Comparison of ENCODE assay signal across 24 cellular contexts in genomic region chr22:35586771-35587170, GRCh38. TPM values are rescaled to one million over a fixed set of nuclear protein-coding genes. Genes with fewer than 3 reads are reported as not detected.
"Had no signal": no experiment of that assay in that cellular context is flagged by ENCODE, and none has a peak within 500 bp of the region (broad histone marks: within the 10 kb centered on the region; RNA-seq: fewer than 3 reads in every experiment).

No MANE protein-coding gene starts in this region.

- H3K27me3 ChIP-seq: suprapubic skin, transverse colon had no signal

- ATAC-seq: activated naive CD4-positive, alpha-beta T cell treated with anti-CD3 and anti-CD28 coated beads, Interleukin-2, amount 50 U/mL, for 72 hours; activated T-helper 17 cell treated with anti-CD3 and anti-CD28 coated beads, Interleukin-2, amount 50 U/mL, for 72 hours; stimulated activated effector memory CD8-positive, alpha-beta T cell treated with anti-CD3 and anti-CD28 coated beads, Interleukin-12 subunit alpha, Interleukin-12 subunit beta, amount 100 ng/mL, for 72 hours; stimulated activated naive CD8-positive, alpha-beta T cell treated with anti-CD3 and anti-CD28 coated beads, Interleukin-15, amount 100 ng/mL, for 72 hours; WTC11 had no signal

- H3K27ac Mint-ChIP-seq: activated T-cell treated with anti-CD3 and anti-CD28 coated beads, Interleukin-2, amount 50 U/mL, for 24 hours; activated T-helper 17 cell treated with anti-CD3 and anti-CD28 coated beads, Interleukin-2, amount 50 U/mL, for 72 hours; stimulated activated effector memory CD8-positive, alpha-beta T cell treated with anti-CD3 and anti-CD28 coated beads, Interleukin-12 subunit alpha, Interleukin-12 subunit beta, amount 100 ng/mL, for 72 hours; WTC11 had no signal

- H3K4me3 ChIP-seq: lung, skin epidermis, suprapubic skin, transverse colon had no signal

- H3K36me3 Mint-ChIP-seq: activated naive CD4-positive, alpha-beta T cell treated with anti-CD3 and anti-CD28 coated beads, Interleukin-2, amount 50 U/mL, for 72 hours; brain; naive B cell; stimulated activated effector memory CD8-positive, alpha-beta T cell treated with anti-CD3 and anti-CD28 coated beads, Interleukin-12 subunit alpha, Interleukin-12 subunit beta, amount 100 ng/mL, for 72 hours; WTC11 had no signal

- H3K27me3 Mint-ChIP-seq: activated T-helper 17 cell treated with anti-CD3 and anti-CD28 coated beads, Interleukin-2, amount 50 U/mL, for 72 hours had no signal

- DNase-seq: activated CD4-positive, alpha-beta T cell treated with anti-CD3 and anti-CD28 coated beads, Interleukin-2, amount 50 U/mL, for 4 hours; activated CD8-positive, alpha-beta memory T cell treated with anti-CD3 and anti-CD28 coated beads for 24 hours; activated CD8-positive, alpha-beta memory T cell treated with anti-CD3 and anti-CD28 coated beads, Interleukin-2, amount 50 U/mL, for 4 hours; activated T-cell treated with anti-CD3 and anti-CD28 coated beads, Interleukin-2, amount 50 U/mL, for 24 hours; central memory CD4-positive, alpha-beta T cell; dermis blood vessel endothelial cell; effector memory CD4-positive, alpha-beta T cell; foreskin melanocyte; naive B cell; stimulated activated CD4-positive, alpha-beta T cell treated with anti-CD3 and anti-CD28 coated beads, Interleukin-2, amount 100 ng/mL, for 24 hours; stimulated activated naive CD8-positive, alpha-beta T cell treated with anti-CD3 and anti-CD28 coated beads, Interleukin-15, amount 100 ng/mL, for 72 hours; T1000 had no signal

- H3K9me3 Mint-ChIP-seq: activated naive CD4-positive, alpha-beta T cell treated with anti-CD3 and anti-CD28 coated beads, Interleukin-2, amount 50 U/mL, for 72 hours; activated T-cell treated with anti-CD3 and anti-CD28 coated beads, Interleukin-2, amount 50 U/mL, for 24 hours; activated T-helper 17 cell treated with anti-CD3 and anti-CD28 coated beads, Interleukin-2, amount 50 U/mL, for 72 hours; naive B cell; neural crest cell; stimulated activated effector memory CD8-positive, alpha-beta T cell treated with anti-CD3 and anti-CD28 coated beads, Interleukin-12 subunit alpha, Interleukin-12 subunit beta, amount 100 ng/mL, for 72 hours; stimulated activated naive CD8-positive, alpha-beta T cell treated with anti-CD3 and anti-CD28 coated beads, Interleukin-15, amount 100 ng/mL, for 72 hours; WTC11 had no signal

- H3K4me1 Mint-ChIP-seq: activated T-helper 17 cell treated with anti-CD3 and anti-CD28 coated beads, Interleukin-2, amount 50 U/mL, for 72 hours; neural crest cell; stimulated activated naive CD8-positive, alpha-beta T cell treated with anti-CD3 and anti-CD28 coated beads, Interleukin-15, amount 100 ng/mL, for 72 hours; WTC11 had no signal

- H3K27ac ChIP-seq: skin epidermis, suprapubic skin had no signal

- H3K36me3 ChIP-seq: suprapubic skin, transverse colon had no signal

- H3K4me3 Mint-ChIP-seq: activated T-cell treated with anti-CD3 and anti-CD28 coated beads, Interleukin-2, amount 50 U/mL, for 24 hours; activated T-helper 17 cell treated with anti-CD3 and anti-CD28 coated beads, Interleukin-2, amount 50 U/mL, for 72 hours; brain; naive B cell; neural crest cell; stimulated activated effector memory CD8-positive, alpha-beta T cell treated with anti-CD3 and anti-CD28 coated beads, Interleukin-12 subunit alpha, Interleukin-12 subunit beta, amount 100 ng/mL, for 72 hours; stimulated activated naive CD8-positive, alpha-beta T cell treated with anti-CD3 and anti-CD28 coated beads, Interleukin-15, amount 100 ng/mL, for 72 hours; WTC11 had no signal

- H3K9me3 ChIP-seq: suprapubic skin, transverse colon had no signal

RNA-seq across cellular contexts. Expression of gene MB, which starts 30.4 kb away (rescaled TPM):
- total RNA-seq: aorta, dermis blood vessel endothelial cell, neural crest cell had no signal

RNA-seq across cellular contexts. Expression of gene RASD2, which starts 46.1 kb away (rescaled TPM):
- total RNA-seq: neural crest cell; T-helper 1 cell treated with Interleukin-12 subunit alpha and Interleukin-12 subunit beta and Interleukin-4 antibody, amounts not matched to agents 30 ng/mL and 1 ng/mL, for 36 hours had no signal
